ENCODE assay signal across 13 cellular contexts in the genomic region with DNA sequence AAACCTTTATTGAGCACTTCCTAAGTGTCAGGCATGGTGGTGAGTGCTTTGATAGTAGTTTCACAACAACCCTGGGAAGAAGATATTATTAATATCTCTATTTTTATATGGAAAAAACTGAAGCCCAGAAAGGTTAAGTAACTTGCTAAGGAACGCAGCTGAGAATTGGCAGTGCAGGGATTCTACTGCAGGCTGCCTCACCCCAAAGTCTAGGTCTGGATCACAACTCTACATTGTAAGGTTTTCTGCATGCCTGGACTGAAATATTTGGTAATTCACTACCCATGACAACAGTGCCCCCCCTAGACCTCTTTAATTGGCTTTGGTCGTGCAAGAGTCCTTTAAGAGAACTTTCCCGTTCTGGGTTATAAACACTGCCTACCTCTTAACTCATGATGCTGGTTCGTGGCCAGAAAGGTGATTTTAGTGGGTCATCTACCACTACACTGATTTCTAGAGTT.
DNase-seq lines count a peak whose midpoint lies in the region; ATAC-seq and TF ChIP-seq lines count a peak whose summit lies in the region.
"Had no signal": no experiment of that assay in that cellular context is flagged by ENCODE, and none has a peak within 500 bp of the region (broad histone marks: within the 10 kb centered on the region; RNA-seq: fewer than 3 reads in every experiment).

No MANE protein-coding gene starts in this region.

- no peaks in the 10 kb centered on the region for H3K27me3 ChIP-seq in GM23338 (ENCODE audit: insufficient read depth)
- no peaks in the 10 kb centered on the region for H3K27me3 ChIP-seq in osteoblast (ENCODE audit: insufficient read depth, low read length)
- H3K27me3 ChIP-seq: esophagus muscularis mucosa had no signal

- H3K9me3 Mint-ChIP-seq in GM23338, result no peaks in the 10 kb centered on the region
- peaks cover 2% of the 10 kb centered on the region for H3K9me3 Mint-ChIP-seq in chondrocyte (ENCODE audit: low read depth)
- H3K9me3 Mint-ChIP-seq in CD14-positive monocyte, result no peaks in the 10 kb centered on the region
- H3K9me3 Mint-ChIP-seq: activated naive CD4-positive, alpha-beta T cell treated with anti-CD3 and anti-CD28 coated beads, Interleukin-2, amount 50 U/mL, for 24 hours; CD8-positive, alpha-beta memory T cell had no signal

- H3K27ac Mint-ChIP-seq in GM23338, result peak overlapping the region; percentile 82; the same call in 1 of the 2 replicates
- H3K27ac Mint-ChIP-seq in chondrocyte (ENCODE audit: unreplicated experiment), result peak overlapping the region; percentile 90
- H3K27ac Mint-ChIP-seq in CD14-positive monocyte, result peak overlapping the region in 1 of 7 donors; percentile 35
- H3K27ac Mint-ChIP-seq: activated naive CD4-positive, alpha-beta T cell treated with anti-CD3 and anti-CD28 coated beads, Interleukin-2, amount 50 U/mL, for 24 hours; CD8-positive, alpha-beta memory T cell had no signal

- ATAC-seq in GM23338 (no peak), HG03571 (IDR thresholded peaks at IDR 0.05; ENCODE audit: unreplicated experiment) (no peak)

- H3K4me3 Mint-ChIP-seq in GM23338 (no peak overlapping the region), chondrocyte (ENCODE audit: unreplicated experiment) (no peak overlapping the region), CD14-positive monocyte (no peak overlapping the region)
- H3K4me3 Mint-ChIP-seq: activated naive CD4-positive, alpha-beta T cell treated with anti-CD3 and anti-CD28 coated beads, Interleukin-2, amount 50 U/mL, for 24 hours; CD8-positive, alpha-beta memory T cell had no signal

- intact Hi-C loops in CD14-positive monocyte (cut with micrococcal nuclease), result no loop called here

- H3K4me1 Mint-ChIP-seq in GM23338 (peaks cover 50% of the 10 kb centered on the region), chondrocyte (ENCODE audit: low read depth) (peaks cover 40% of the 10 kb centered on the region), CD14-positive monocyte (no peaks in the 10 kb centered on the region)
- H3K4me1 Mint-ChIP-seq: CD8-positive, alpha-beta memory T cell had no signal

- TF ChIP-seq CTCF in GM23338 (conservative IDR thresholded peaks at IDR 0.05; ENCODE audit: low read depth in 2 of 2), result peak in 1 of 2 experiments; percentile 21; a peak in 2 of 4 replicates
- TF ChIP-seq CTCF in chondrocyte (IDR thresholded peaks at IDR 0.05), result no peak
- TF ChIP-seq CTCF in osteoblast (IDR thresholded peaks at IDR 0.05; ENCODE audit: extremely low read depth, low read depth, low read length), result no peak
- no peak for TF ChIP-seq CTCF in CD14-positive monocyte (IDR thresholded peaks at IDR 0.05)

- H3K27me3 Mint-ChIP-seq in GM23338 (ENCODE audit: insufficient read depth, low read depth, poor library complexity), result no peaks in the 10 kb centered on the region
- no peaks in the 10 kb centered on the region for H3K27me3 Mint-ChIP-seq in chondrocyte (ENCODE audit: low read depth)
- H3K27me3 Mint-ChIP-seq in CD14-positive monocyte (ENCODE audit: low read depth in 3 of 3), result peaks cover 0 to 3% (median 0%) of the 10 kb centered on the region in 3 donors
- H3K27me3 Mint-ChIP-seq: activated naive CD4-positive, alpha-beta T cell treated with anti-CD3 and anti-CD28 coated beads, Interleukin-2, amount 50 U/mL, for 24 hours had no signal

- peaks cover 49% of the 10 kb centered on the region for H3K4me1 ChIP-seq in GM23338 (ENCODE audit: insufficient read depth)
- peaks cover 37% of the 10 kb centered on the region for H3K4me1 ChIP-seq in osteoblast (ENCODE audit: insufficient read depth, low read length)

- H3K27ac ChIP-seq in GM23338 (ENCODE audit: low read depth), result peak overlapping the region; percentile 36; the same call in 1 of the 2 replicates
- peak overlapping the region; percentile 98 for H3K27ac ChIP-seq in osteoblast (ENCODE audit: low read depth, low read length)
- H3K27ac ChIP-seq: esophagus muscularis mucosa, skin epidermis, VCaP had no signal

- H3K4me3 ChIP-seq in GM23338 (no peak overlapping the region), osteoblast (ENCODE audit: insufficient read depth, low read length) (peak overlapping the region; percentile 31)
- H3K4me3 ChIP-seq: esophagus muscularis mucosa, skin epidermis had no signal

- H4K20me1 ChIP-seq in GM23338 (replicated peaks; ENCODE audit: insufficient read depth), result no peaks in the 10 kb centered on the region
- no peaks in the 10 kb centered on the region for H4K20me1 ChIP-seq in osteoblast (ENCODE audit: insufficient read depth, low read length)

- H2AFZ ChIP-seq in GM23338 (no peak overlapping the region), osteoblast (ENCODE audit: low read length) (peak overlapping the region; percentile 58)

- H3F3A ChIP-seq in GM23338 (replicated peaks; ENCODE audit: low read depth), result no peaks in the 10 kb centered on the region

- H3K79me2 ChIP-seq in GM23338 (replicated peaks; ENCODE audit: insufficient read depth) (no peaks in the 10 kb centered on the region), osteoblast (ENCODE audit: insufficient read depth, low read length) (no peaks in the 10 kb centered on the region)

- no peaks in the 10 kb centered on the region for H3K36me3 ChIP-seq in GM23338 (ENCODE audit: insufficient read depth)
- no peaks in the 10 kb centered on the region for H3K36me3 ChIP-seq in osteoblast (ENCODE audit: insufficient read depth, low read length)
- H3K36me3 ChIP-seq: esophagus muscularis mucosa had no signal

- peak overlapping the region; percentile 53; the same call in 1 of the 2 replicates for H3K4me2 ChIP-seq in GM23338
- H3K4me2 ChIP-seq in osteoblast (ENCODE audit: insufficient read depth, low read length), result peak overlapping the region; percentile 72

- H3K9me2 ChIP-seq in GM23338 (ENCODE audit: insufficient read depth), result no peaks in the 10 kb centered on the region

- H3K9me3 ChIP-seq in osteoblast (ENCODE audit: low read depth, low read length), result no peaks in the 10 kb centered on the region
- H3K9me3 ChIP-seq: esophagus muscularis mucosa had no signal

- no peak for DNase-seq in GM23338 (ENCODE audit: low spot score)
- peak; percentile 51 for DNase-seq in OCI-M1 (lab: John Stamatoyannopoulos, UW)
- DNase-seq in chondrocyte (ENCODE audit: low spot score), result no peak
- DNase-seq in osteoblast (ENCODE audit: insufficient read length, low spot score, missing footprints), result no peak
- no peak for DNase-seq in NCI-H2029 treated with DMSO at 0.1 percent for 48 hours (lab: John Stamatoyannopoulos, UW)
- no peak for DNase-seq in CD14-positive monocyte (ENCODE audit: low spot score)
- DNase-seq: CD8-positive, alpha-beta memory T cell; NCI-H1694 treated with DMSO at 0.1 percent for 48 hours had no signal

- H3K36me3 Mint-ChIP-seq in GM23338 (ENCODE audit: low read depth) (no peaks in the 10 kb centered on the region), chondrocyte (ENCODE audit: low read depth) (no peaks in the 10 kb centered on the region), CD14-positive monocyte (no peaks in the 10 kb centered on the region)
- H3K36me3 Mint-ChIP-seq: activated naive CD4-positive, alpha-beta T cell treated with anti-CD3 and anti-CD28 coated beads, Interleukin-2, amount 50 U/mL, for 24 hours had no signal

TF ChIP-seq in GM23338, 12 proteins besides CTCF, POLR2A, EP300 and RAD21:
- no peak for TF ChIP-seq NANOG (IDR thresholded peaks at IDR 0.05; ENCODE audit: borderline replicate concordance)
- TF ChIP-seq, protein P1, sequence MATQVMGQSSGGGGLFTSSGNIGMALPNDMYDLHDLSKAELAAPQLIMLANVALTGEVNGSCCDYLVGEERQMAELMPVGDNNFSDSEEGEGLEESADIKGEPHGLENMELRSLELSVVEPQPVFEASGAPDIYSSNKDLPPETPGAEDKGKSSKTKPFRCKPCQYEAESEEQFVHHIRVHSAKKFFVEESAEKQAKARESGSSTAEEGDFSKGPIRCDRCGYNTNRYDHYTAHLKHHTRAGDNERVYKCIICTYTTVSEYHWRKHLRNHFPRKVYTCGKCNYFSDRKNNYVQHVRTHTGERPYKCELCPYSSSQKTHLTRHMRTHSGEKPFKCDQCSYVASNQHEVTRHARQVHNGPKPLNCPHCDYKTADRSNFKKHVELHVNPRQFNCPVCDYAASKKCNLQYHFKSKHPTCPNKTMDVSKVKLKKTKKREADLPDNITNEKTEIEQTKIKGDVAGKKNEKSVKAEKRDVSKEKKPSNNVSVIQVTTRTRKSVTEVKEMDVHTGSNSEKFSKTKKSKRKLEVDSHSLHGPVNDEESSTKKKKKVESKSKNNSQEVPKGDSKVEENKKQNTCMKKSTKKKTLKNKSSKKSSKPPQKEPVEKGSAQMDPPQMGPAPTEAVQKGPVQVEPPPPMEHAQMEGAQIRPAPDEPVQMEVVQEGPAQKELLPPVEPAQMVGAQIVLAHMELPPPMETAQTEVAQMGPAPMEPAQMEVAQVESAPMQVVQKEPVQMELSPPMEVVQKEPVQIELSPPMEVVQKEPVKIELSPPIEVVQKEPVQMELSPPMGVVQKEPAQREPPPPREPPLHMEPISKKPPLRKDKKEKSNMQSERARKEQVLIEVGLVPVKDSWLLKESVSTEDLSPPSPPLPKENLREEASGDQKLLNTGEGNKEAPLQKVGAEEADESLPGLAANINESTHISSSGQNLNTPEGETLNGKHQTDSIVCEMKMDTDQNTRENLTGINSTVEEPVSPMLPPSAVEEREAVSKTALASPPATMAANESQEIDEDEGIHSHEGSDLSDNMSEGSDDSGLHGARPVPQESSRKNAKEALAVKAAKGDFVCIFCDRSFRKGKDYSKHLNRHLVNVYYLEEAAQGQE (IDR thresholded peaks at IDR 0.05; ENCODE audit: unreplicated experiment), result no peak
- TF ChIP-seq STAT1 (IDR thresholded peaks at IDR 0.05; ENCODE audit: unreplicated experiment), result no peak
- no peak for TF ChIP-seq JUNB (IDR thresholded peaks at IDR 0.05; ENCODE audit: unreplicated experiment)
- no peak for TF ChIP-seq ZNF114 (CRISPR knock-in tag; IDR thresholded peaks at IDR 0.05)
- TF ChIP-seq EZH2 (IDR thresholded peaks at IDR 0.05; ENCODE audit: low read depth, unreplicated experiment), result no peak
TF ChIP-seq in GM23338: peak in this region for 0.
